15 cellular contexts compared by ENCODE assay signal in genomic region chr2:1790996-1791395, GRCh38.
"Had no signal": no experiment of that assay in that cellular context is flagged by ENCODE, and none has a peak within 500 bp of the region (broad histone marks: within the 10 kb centered on the region; RNA-seq: fewer than 3 reads in every experiment).

No MANE protein-coding gene starts in this region.

- DNase-seq: activated B cell treated with CpG ODN at 0.5 μM for 24 hours; activated CD4-positive, alpha-beta T cell treated with anti-CD3 and anti-CD28 coated beads for 48 hours; activated CD8-positive, alpha-beta memory T cell treated with anti-CD3 and anti-CD28 coated beads, Interleukin-2, amount 50 U/mL, for 4 hours; activated CD8-positive, alpha-beta T cell treated with anti-CD3 and anti-CD28 coated beads, Interleukin-2, amount 10 ng/mL, durations not matched to agents 7 days and 5 days; activated gamma-delta T cell treated with Interleukin-2 at 50 U/mL for 16 hours; activated naive CD8-positive, alpha-beta T cell treated with anti-CD3 and anti-CD28 coated beads for 36 hours; activated T-cell treated with anti-CD3 and anti-CD28 coated beads, Interleukin-2, amount 50 U/mL, for 72 hours; dermis blood vessel endothelial cell; effector memory CD8-positive, alpha-beta T cell; left lung; mammary epithelial cell; natural killer cell; stimulated activated CD4-positive, alpha-beta T cell treated with anti-CD3 and anti-CD28 coated beads, Interleukin-4, amount 100 ng/mL, for 4 hours; stimulated activated CD8-positive, alpha-beta memory T cell treated with anti-CD3 and anti-CD28 coated beads, Interleukin-4, amount 100 ng/mL, for 48 hours; stimulated activated naive CD8-positive, alpha-beta T cell treated with anti-CD3 and anti-CD28 coated beads, Interleukin-15, Interleukin-2, amounts not matched to agents 100 U/mL and 50 U/mL, for 24 hours had no signal

- H3K36me3 Mint-ChIP-seq: activated naive CD8-positive, alpha-beta T cell treated with anti-CD3 and anti-CD28 coated beads for 36 hours; natural killer cell had no signal

- H3K9me3 Mint-ChIP-seq: activated B cell treated with CpG ODN at 0.5 μM for 24 hours; activated naive CD8-positive, alpha-beta T cell treated with anti-CD3 and anti-CD28 coated beads for 36 hours; activated T-cell treated with anti-CD3 and anti-CD28 coated beads, Interleukin-2, amount 50 U/mL, for 72 hours; effector memory CD8-positive, alpha-beta T cell; natural killer cell had no signal

- H3K4me1 Mint-ChIP-seq: activated B cell treated with CpG ODN at 0.5 μM for 24 hours; activated naive CD8-positive, alpha-beta T cell treated with anti-CD3 and anti-CD28 coated beads for 36 hours had no signal

- H3K27ac Mint-ChIP-seq: activated B cell treated with CpG ODN at 0.5 μM for 24 hours; activated CD8-positive, alpha-beta T cell treated with anti-CD3 and anti-CD28 coated beads, Interleukin-2, amount 10 ng/mL, durations not matched to agents 7 days and 5 days; activated naive CD8-positive, alpha-beta T cell treated with anti-CD3 and anti-CD28 coated beads for 36 hours; activated T-cell treated with anti-CD3 and anti-CD28 coated beads, Interleukin-2, amount 50 U/mL, for 72 hours; effector memory CD8-positive, alpha-beta T cell; natural killer cell had no signal

- H3K4me3 ChIP-seq: left lung had no signal

- H3K4me3 Mint-ChIP-seq: activated B cell treated with CpG ODN at 0.5 μM for 24 hours; activated CD8-positive, alpha-beta T cell treated with anti-CD3 and anti-CD28 coated beads, Interleukin-2, amount 10 ng/mL, durations not matched to agents 7 days and 5 days; activated naive CD8-positive, alpha-beta T cell treated with anti-CD3 and anti-CD28 coated beads for 36 hours; effector memory CD8-positive, alpha-beta T cell; natural killer cell had no signal
